1 cellular context compared by ENCODE assay signal in genomic region chr19:3458595-3459284, GRCh38.
A peak's percentile ranks its signal among the peaks of the same experiment; 100 is the strongest.
TF ChIP-seq lines count a peak whose summit lies in the region.

No MANE protein-coding gene starts in this region.

TF ChIP-seq in K562, 482 proteins besides CTCF, POLR2A, EP300 and RAD21 (continues in another document):
- TF ChIP-seq NFE2L1 (tag; IDR thresholded peaks at IDR 0.05; ENCODE audit: borderline replicate concordance, low read depth) (no peak), ZKSCAN1 (IDR thresholded peaks at IDR 0.05; ENCODE audit: low read depth, low read length) (no peak), ZFX (CRISPR knock-in tag; IDR thresholded peaks at IDR 0.05) (no peak), TEAD1 (CRISPR knock-in tag; IDR thresholded peaks at IDR 0.05) (0 out of 4 replicates have a peak, but pooled peaks of 1 of the 2 experiments have one; percentile 23), SMARCA4 (IDR thresholded peaks at IDR 0.05) (no peak), TAF9B (IDR thresholded peaks at IDR 0.05; ENCODE audit: partially characterized antibody) (no peak), ZNF644 (tag; IDR thresholded peaks at IDR 0.05; ENCODE audit: low read depth) (no peak), PRPF4 (IDR thresholded peaks at IDR 0.05; ENCODE audit: insufficient read depth, low read depth, low read length, poor library complexity, severe bottlenecking) (no peak), CBX1 (IDR thresholded peaks at IDR 0.05; ENCODE audit: low read depth) (no peak), SOX6 (IDR thresholded peaks at IDR 0.05) (no peak), ZBTB40 (IDR thresholded peaks at IDR 0.05) (no peak), ZBTB40 (CRISPR knock-in tag; IDR thresholded peaks at IDR 0.05) (no peak), ETV1 (tag; conservative IDR thresholded peaks at IDR 0.05; ENCODE audit: low read depth) (no peak), MITF (IDR thresholded peaks at IDR 0.05) (no peak), C11orf30 (IDR thresholded peaks at IDR 0.05; ENCODE audit: low read depth) (peak; percentile 86), ATF2 (CRISPR knock-in tag; IDR thresholded peaks at IDR 0.05) (no peak), SMAD2 (IDR thresholded peaks at IDR 0.05; ENCODE audit: low read depth, low read length) (no peak), ZNF436 (CRISPR knock-in tag; IDR thresholded peaks at IDR 0.05) (no peak), ZNF263 (CRISPR knock-in tag; IDR thresholded peaks at IDR 0.05; ENCODE audit: borderline replicate concordance) (0 out of 2 replicates have a peak, but pooled peaks have one; percentile 30), ZBTB5 (IDR thresholded peaks at IDR 0.05) (no peak), ZBTB33 (CRISPR knock-in tag; IDR thresholded peaks at IDR 0.05) (peak; percentile 49; the same call in 1 of the 2 replicates), SMAD3 (CRISPR knock-in tag; conservative IDR thresholded peaks at IDR 0.05) (no peak), PATZ1 (CRISPR knock-in tag; IDR thresholded peaks at IDR 0.05; ENCODE audit: borderline replicate concordance) (no peak), ZNF134 (CRISPR knock-in tag; conservative IDR thresholded peaks at IDR 0.05) (no peak), ESRRA (IDR thresholded peaks at IDR 0.05; ENCODE audit: borderline replicate concordance, low read depth) (no peak), MAFF (IDR thresholded peaks at IDR 0.05; ENCODE audit: low read length) (peak; percentile 32; the same call in 1 of the 2 replicates), ZNF740 (CRISPR knock-in tag; IDR thresholded peaks at IDR 0.05) (0 out of 2 replicates have a peak, but pooled peaks have one; percentile 40), ZNF740 (tag; IDR thresholded peaks at IDR 0.05) (no peak), ZBTB7A (IDR thresholded peaks at IDR 0.05; ENCODE audit: borderline replicate concordance, control insufficient read depth, low read depth, low read length) (0 out of 2 replicates have a peak, but pooled peaks have one; percentile 9), EWSR1 (IDR thresholded peaks at IDR 0.05; ENCODE audit: borderline replicate concordance, low read depth, partially characterized antibody) (no peak), SRF (CRISPR knock-in tag; IDR thresholded peaks at IDR 0.05) (no peak), BHLHE40 (IDR thresholded peaks at IDR 0.05; ENCODE audit: low read length) (no peak), MCM3 (IDR thresholded peaks at IDR 0.05) (no peak), E2F3 (CRISPR knock-in tag; IDR thresholded peaks at IDR 0.05) (no peak), HMG20A (CRISPR knock-in tag; conservative IDR thresholded peaks at IDR 0.05) (no peak), E4F1 (CRISPR knock-in tag; IDR thresholded peaks at IDR 0.05; ENCODE audit: borderline replicate concordance) (no peak)
